In the genomic region with DNA sequence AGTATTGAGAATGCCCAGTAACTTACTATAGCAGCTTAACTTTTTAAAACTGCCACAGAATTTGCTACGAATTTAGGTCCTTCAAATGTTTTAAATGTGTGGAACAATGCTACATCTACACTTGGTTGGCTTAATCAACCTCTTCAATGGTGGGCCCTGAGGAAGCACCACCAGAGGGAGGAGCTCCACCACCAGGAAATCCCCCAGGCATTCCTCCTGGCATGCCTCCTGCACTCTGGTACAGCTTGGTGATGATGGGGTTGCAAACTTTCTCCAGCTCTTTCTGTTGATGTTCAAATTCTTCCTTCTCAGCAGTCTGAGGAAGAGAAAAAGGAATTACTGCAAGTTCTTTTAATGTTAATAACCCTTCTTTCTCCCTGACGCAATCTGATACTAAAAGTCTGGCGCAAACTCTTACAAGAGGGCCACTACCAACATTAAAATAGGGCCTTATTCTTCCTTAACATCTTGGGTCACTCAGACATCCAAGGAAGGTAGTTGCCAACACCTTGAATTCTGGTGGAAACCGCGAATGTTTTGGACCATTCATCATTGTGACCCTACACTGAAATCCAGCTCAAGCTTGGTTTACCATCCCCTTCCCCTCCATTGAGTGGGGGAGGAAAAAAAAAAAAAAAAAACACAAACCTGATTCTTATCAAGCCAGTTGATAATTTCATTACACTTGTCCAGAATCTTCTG, we compare ENCODE assay signal across 12 cellular contexts. TPM values are rescaled to one million over a fixed set of nuclear protein-coding genes. Genes with fewer than 3 reads are reported as not detected.
DNase-seq lines count a peak whose midpoint lies in the region; ATAC-seq and TF ChIP-seq lines count a peak whose summit lies in the region.
"Had no signal": no experiment of that assay in that cellular context is flagged by ENCODE, and none has a peak within 500 bp of the region (broad histone marks: within the 10 kb centered on the region; RNA-seq: fewer than 3 reads in every experiment).

No MANE protein-coding gene starts in this region.

- no peak overlapping the region for H2AFZ ChIP-seq in fibroblast of lung (ENCODE audit: low read length)

- H3K79me2 ChIP-seq in fibroblast of lung (ENCODE audit: control insufficient read depth, insufficient read depth, low read length): peaks cover 48% of the 10 kb centered on the region

- H3K9me3 ChIP-seq in fibroblast of lung (ENCODE audit: control insufficient read depth, insufficient read depth, low read depth, low read length) (no peaks in the 10 kb centered on the region), subcutaneous abdominal adipose tissue (ENCODE audit: control insufficient read depth in 5 of 5, low read length in 5 of 5) (no peaks in the 10 kb centered on the region)

- H3K4me3 Mint-ChIP-seq in activated naive CD4-positive, alpha-beta T cell treated with anti-CD3 and anti-CD28 coated beads, Interleukin-2, amount 50 U/mL, for 24 hours: peak overlapping the region; percentile 99
- H3K4me3 Mint-ChIP-seq in T-cell: peak overlapping the region; percentile 98 to 99 (median 99)

- POLR2A ChIA-PET in T-cell (lab: Charles Lee): interaction anchor here (0.6 to 4.4 kb wide), 8 partner anchors 8 to 383 kb away, joined by 3 to 33 read pairs (median 4); no protein-coding TSS in a partner anchor

- H3K36me3 Mint-ChIP-seq in activated naive CD4-positive, alpha-beta T cell treated with anti-CD3 and anti-CD28 coated beads, Interleukin-2, amount 50 U/mL, for 24 hours: peaks cover 49% of the 10 kb centered on the region
- peaks cover 74% of the 10 kb centered on the region for H3K36me3 Mint-ChIP-seq in T-cell

- H3K27me3 ChIP-seq in fibroblast of lung (ENCODE audit: control insufficient read depth, insufficient read depth, low read length) (no peaks in the 10 kb centered on the region), subcutaneous abdominal adipose tissue (ENCODE audit: control insufficient read depth in 5 of 5, insufficient read depth in 4 of 5, low read length in 5 of 5) (no peaks in the 10 kb centered on the region)

- no peak for TF ChIP-seq CTCF in fibroblast of lung (conservative IDR thresholded peaks at IDR 0.05 in 1 of 2, IDR thresholded peaks at IDR 0.05 in 1 of 2; ENCODE audit: low read depth in 1 of 2, low read length in 2 of 2)

- H3K4me1 ChIP-seq in fibroblast of lung (ENCODE audit: control insufficient read depth, extremely low read depth, insufficient read depth, low read length) (peaks cover 13% of the 10 kb centered on the region), subcutaneous abdominal adipose tissue (ENCODE audit: control insufficient read depth in 5 of 5, insufficient read depth in 5 of 5, low read length in 5 of 5) (peaks cover 13 to 60% (median 46%) of the 10 kb centered on the region in 5 donors)

- ATAC-seq in T-cell (replicated peaks in 1 of 4) (no peak), HG03045 (IDR thresholded peaks at IDR 0.05; ENCODE audit: unreplicated experiment) (no peak), HG02798 (IDR thresholded peaks at IDR 0.05; ENCODE audit: poor library complexity, unreplicated experiment) (no peak)
- ATAC-seq: sciatic nerve had no signal

- no peaks in the 10 kb centered on the region for H3K27me3 Mint-ChIP-seq in activated naive CD4-positive, alpha-beta T cell treated with anti-CD3 and anti-CD28 coated beads, Interleukin-2, amount 50 U/mL, for 24 hours
- no peaks in the 10 kb centered on the region for H3K27me3 Mint-ChIP-seq in T-cell

- peak overlapping the region; percentile 93 for H3K4me2 ChIP-seq in fibroblast of lung (ENCODE audit: extremely low read depth, insufficient read depth, low read length)

- CTCF ChIA-PET in T-cell (lab: Charles Lee): interaction anchor here (0.6 to 4.7 kb wide), 16 partner anchors 10 to 684 kb away, joined by 3 to 40 read pairs (median 4); no protein-coding TSS in a partner anchor

- peaks cover 50% of the 10 kb centered on the region for H3K4me1 Mint-ChIP-seq in activated naive CD4-positive, alpha-beta T cell treated with anti-CD3 and anti-CD28 coated beads, Interleukin-2, amount 50 U/mL, for 24 hours
- peaks cover 62 to 81% (median 68%) of the 10 kb centered on the region in 3 donors for H3K4me1 Mint-ChIP-seq in T-cell

- peaks cover 12% of the 10 kb centered on the region for H4K20me1 ChIP-seq in fibroblast of lung (ENCODE audit: control insufficient read depth, extremely low read depth, insufficient read depth, low read length)

- no peak for DNase-seq in activated naive CD4-positive, alpha-beta T cell treated with Interleukin-2 at 50 U/mL for 16 hours
- DNase-seq in T-cell (peak in 4 of 34 experiments; percentile 17 to 22 (median 20)), fibroblast of lung (ENCODE audit: low read depth in 2 of 2) (no peak), islet precursor cell (no peak)
- DNase-seq: activated CD4-positive, alpha-beta T cell treated with anti-CD3 and anti-CD28 coated beads for 48 hours; COR-L47; KG1 had no signal

- H3K9me3 Mint-ChIP-seq in activated naive CD4-positive, alpha-beta T cell treated with anti-CD3 and anti-CD28 coated beads, Interleukin-2, amount 50 U/mL, for 24 hours: no peaks in the 10 kb centered on the region
- no peaks in the 10 kb centered on the region for H3K9me3 Mint-ChIP-seq in T-cell

- H3K36me3 ChIP-seq in fibroblast of lung (ENCODE audit: control insufficient read depth, insufficient read depth, low read length) (peaks cover 34% of the 10 kb centered on the region), subcutaneous abdominal adipose tissue (ENCODE audit: control insufficient read depth in 5 of 5, insufficient read depth in 5 of 5, low read length in 5 of 5) (peaks cover 39 to 78% (median 62%) of the 10 kb centered on the region in 5 donors)

- H3K9ac ChIP-seq in fibroblast of lung (ENCODE audit: insufficient read depth, low read length) (no peak overlapping the region), subcutaneous abdominal adipose tissue (ENCODE audit: low read length in 5 of 5) (no peak overlapping the region)

- no peak overlapping the region for H3K27ac ChIP-seq in fibroblast of lung (ENCODE audit: insufficient read depth, low read length)
- H3K27ac ChIP-seq in subcutaneous abdominal adipose tissue (ENCODE audit: low read depth, low read length): peak overlapping the region; percentile 17

- H3K4me3 ChIP-seq in fibroblast of lung (replicated peaks in 1 of 4; ENCODE audit: control extremely low read depth in 1 of 4, insufficient read depth in 1 of 4, low read depth in 3 of 4, low read length in 4 of 4) (peak overlapping the region in 2 of 4 experiments; percentile 98 to 99), subcutaneous abdominal adipose tissue (ENCODE audit: low read depth in 1 of 5, low read length in 5 of 5) (no peak overlapping the region)

- H3K27ac Mint-ChIP-seq in activated naive CD4-positive, alpha-beta T cell treated with anti-CD3 and anti-CD28 coated beads, Interleukin-2, amount 50 U/mL, for 24 hours: peak overlapping the region; percentile 98
- peak overlapping the region; percentile 100 for H3K27ac Mint-ChIP-seq in T-cell

RNA-seq across cellular contexts. Expression of gene HSPA8, which starts 4.2 kb away (rescaled TPM):
- 1,000 to 10,000 TPM in 1 of 5 donors, 100 to 1,000 TPM in 4; 791 to 1,086 (median 843) TPM for total RNA-seq in T-cell
- 2,158 and 2,829 TPM in 2 replicates for total RNA-seq in fibroblast of lung
- 2,431 and 3,603 TPM in 2 replicates for polyA plus RNA-seq in fibroblast of lung
- 1,300 and 1,880 TPM in 2 replicates for polyA plus RNA-seq in fibroblast of lung (2012)
- polyA minus RNA-seq in fibroblast of lung (ENCODE audit: low replicate concordance): 1,673 and 3,479 TPM in 2 replicates
